Comparison of ENCODE assay signal across 1 cellular context in genomic region chr6:158157064-158157764, GRCh38.
A peak's percentile ranks its signal among the peaks of the same experiment; 100 is the strongest.
TF ChIP-seq lines count a peak whose summit lies in the region.

No MANE protein-coding gene starts in this region.

TF ChIP-seq in K562, 482 proteins besides CTCF, POLR2A, EP300 and RAD21 (continued from another document):
- TF ChIP-seq PBX2 (CRISPR knock-in tag; IDR thresholded peaks at IDR 0.05; ENCODE audit: low read depth) (no peak), PBX2 (tag; conservative IDR thresholded peaks at IDR 0.05; ENCODE audit: low read depth) (0 out of 2 replicates have a peak, but pooled peaks have one; percentile 16), ZNF146 (CRISPR knock-in tag; IDR thresholded peaks at IDR 0.05; ENCODE audit: unreplicated experiment) (no peak), ZNF431 (CRISPR knock-in tag; IDR thresholded peaks at IDR 0.05) (no peak), RREB1 (CRISPR knock-in tag; IDR thresholded peaks at IDR 0.05) (no peak), EGR1 (conservative IDR thresholded peaks at IDR 0.05) (peak; percentile 51), JUNB (CRISPR knock-in tag; conservative IDR thresholded peaks at IDR 0.05) (no peak), ZNF512 (tag; IDR thresholded peaks at IDR 0.05) (no peak), PKNOX1 (IDR thresholded peaks at IDR 0.05) (peak; percentile 32; the same call in 1 of the 2 replicates), CREB5 (CRISPR knock-in tag; IDR thresholded peaks at IDR 0.05) (no peak), KDM5B (IDR thresholded peaks at IDR 0.05; ENCODE audit: insufficient replicate concordance, low read depth, low read length) (no peak), MEIS2 (IDR thresholded peaks at IDR 0.05; ENCODE audit: partially characterized antibody) (peak; percentile 67), ATF3 (IDR thresholded peaks at IDR 0.05) (peak; percentile 59), ATF3 (CRISPR knock-in tag; conservative IDR thresholded peaks at IDR 0.05) (no peak), ZNF3 (CRISPR knock-in tag; IDR thresholded peaks at IDR 0.05) (peak; percentile 79), NFXL1 (CRISPR knock-in tag; IDR thresholded peaks at IDR 0.05) (no peak)
TF ChIP-seq in K562: peak in this region for 7.
